Comparison of ENCODE assay signal across 21 cellular contexts in the genomic region with DNA sequence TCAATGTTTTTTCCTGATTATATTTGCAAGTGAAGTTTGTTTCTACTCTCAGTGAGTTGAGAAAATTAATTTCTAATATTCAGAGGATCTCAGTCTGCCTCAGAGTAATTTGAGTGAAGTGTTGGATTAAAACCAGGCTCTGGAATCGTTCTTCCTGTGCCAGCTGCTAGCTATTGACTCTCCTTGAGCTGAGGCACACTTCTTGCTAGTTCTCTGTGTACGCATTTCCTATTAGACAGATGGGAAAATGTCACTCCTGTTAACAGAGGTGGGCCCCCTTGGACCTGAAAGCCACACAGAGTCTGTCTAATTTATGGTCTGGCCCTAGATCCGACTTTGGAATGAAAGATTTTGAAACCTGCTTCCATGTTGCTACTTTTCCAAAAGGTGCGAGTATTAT.
DNase-seq lines count a peak whose midpoint lies in the region; ATAC-seq and TF ChIP-seq lines count a peak whose summit lies in the region.
"Had no signal": no experiment of that assay in that cellular context is flagged by ENCODE, and none has a peak within 500 bp of the region (broad histone marks: within the 10 kb centered on the region; RNA-seq: fewer than 3 reads in every experiment).

No MANE protein-coding gene starts in this region.

- H3K18ac ChIP-seq in mesenchymal stem cell (ENCODE audit: low read depth in 1 of 2, low read length in 2 of 2): no peak overlapping the region

- TF ChIP-seq CTCF in GM23338 (conservative IDR thresholded peaks at IDR 0.05; ENCODE audit: low read depth in 2 of 2) (no peak), heart left ventricle (IDR thresholded peaks at IDR 0.05) (no peak)

- no peak overlapping the region for H3K14ac ChIP-seq in mesenchymal stem cell (ENCODE audit: low read length in 2 of 2)

- H3K4me1 Mint-ChIP-seq in GM23338: peaks cover 10% of the 10 kb centered on the region

- DNase-seq in GM23338 (ENCODE audit: low spot score) (no peak), NCI-H146 treated with DMSO at 0.1 percent for 48 hours (lab: John Stamatoyannopoulos, UW; ENCODE audit: unreplicated experiment) (peak; percentile 50), NCI-H748 (lab: John Stamatoyannopoulos, UW; ENCODE audit: unreplicated experiment) (peak; percentile 82), mesenchymal stem cell (no peak), heart left ventricle (no peak), AG08395 (ENCODE audit: low spot score) (no peak)
- DNase-seq: activated B cell treated with CpG ODN at 0.5 μM for 24 hours; activated CD4-positive, alpha-beta memory T cell treated with anti-CD3 and anti-CD28 coated beads for 36 hours; activated T-cell treated with anti-CD3 and anti-CD28 coated beads, Interleukin-2, amount 50 U/mL, for 1 hour; amniotic stem cell; CD4-positive, CD25-positive, alpha-beta regulatory T cell; heart right ventricle; HFFc6; midbrain; PC-9; psoas muscle; stimulated activated naive CD4-positive, alpha-beta T cell treated with Interleukin-2 at 50 U/mL for 16 hours had no signal

- peak overlapping the region; percentile 94 for H2AK5ac ChIP-seq in mesenchymal stem cell (ENCODE audit: low read length, severe bottlenecking)

- H2AFZ ChIP-seq in GM23338 (no peak overlapping the region), mesenchymal stem cell (ENCODE audit: low read depth, low read length) (no peak overlapping the region)
- H2AFZ ChIP-seq: PC-9 had no signal

- H3K9me2 ChIP-seq in GM23338 (ENCODE audit: insufficient read depth): peaks cover 1% of the 10 kb centered on the region; the same call in 1 of the 2 replicates

- H3K4me1 ChIP-seq in GM23338 (ENCODE audit: insufficient read depth): peaks cover 34% of the 10 kb centered on the region
- H3K4me1 ChIP-seq in mesenchymal stem cell (ENCODE audit: control insufficient read depth, insufficient read depth, low read depth, low read length): peaks cover 14% of the 10 kb centered on the region
- H3K4me1 ChIP-seq in heart left ventricle: peaks cover 0 to 13% (median 1%) of the 10 kb centered on the region in 12 donors
- H3K4me1 ChIP-seq: SJSA1 had no signal

- H2BK120ac ChIP-seq in mesenchymal stem cell (ENCODE audit: low read depth, low read length): no peak overlapping the region

- no peak for TF ChIP-seq POLR2A in heart left ventricle (IDR thresholded peaks at IDR 0.05)

- H4K91ac ChIP-seq in mesenchymal stem cell (ENCODE audit: low read length): no peak overlapping the region

- H2BK12ac ChIP-seq in mesenchymal stem cell (ENCODE audit: low read length in 2 of 2): peak overlapping the region in 1 of 2 experiments; percentile 42

- H3K27ac ChIP-seq in GM23338 (ENCODE audit: low read depth) (peak overlapping the region; percentile 81), mesenchymal stem cell (ENCODE audit: low read length, poor library complexity, severe bottlenecking) (peak overlapping the region; percentile 57), heart left ventricle (no peak overlapping the region)
- H3K27ac ChIP-seq: PC-9, psoas muscle, SJSA1 had no signal

- H3K27ac Mint-ChIP-seq in GM23338: no peak overlapping the region
- H3K27ac Mint-ChIP-seq: activated B cell treated with CpG ODN at 0.5 μM for 24 hours; activated CD4-positive, alpha-beta memory T cell treated with anti-CD3 and anti-CD28 coated beads for 36 hours; CD4-positive, CD25-positive, alpha-beta regulatory T cell; HFFc6; nephron had no signal

- peaks cover 1% of the 10 kb centered on the region; the same call in 1 of the 3 replicates for H3K36me3 Mint-ChIP-seq in GM23338 (ENCODE audit: low read depth)
- H3K36me3 Mint-ChIP-seq: activated CD4-positive, alpha-beta memory T cell treated with anti-CD3 and anti-CD28 coated beads for 36 hours; CD4-positive, CD25-positive, alpha-beta regulatory T cell had no signal

- no peaks in the 10 kb centered on the region for H3F3A ChIP-seq in GM23338 (replicated peaks; ENCODE audit: low read depth)

- no peak overlapping the region for H3K4me3 Mint-ChIP-seq in GM23338
- H3K4me3 Mint-ChIP-seq: activated B cell treated with CpG ODN at 0.5 μM for 24 hours; activated CD4-positive, alpha-beta memory T cell treated with anti-CD3 and anti-CD28 coated beads for 36 hours; CD4-positive, CD25-positive, alpha-beta regulatory T cell; HFFc6; nephron had no signal

- H3K9ac ChIP-seq in mesenchymal stem cell (ENCODE audit: low read length): no peak overlapping the region

- H3K23ac ChIP-seq in mesenchymal stem cell (ENCODE audit: low read length in 2 of 2): no peak overlapping the region

- H4K8ac ChIP-seq in mesenchymal stem cell (ENCODE audit: low read length): peak overlapping the region; percentile 71

- no peaks in the 10 kb centered on the region for H3K9me3 ChIP-seq in mesenchymal stem cell (ENCODE audit: control insufficient read depth, low read length)
- no peaks in the 10 kb centered on the region for H3K9me3 ChIP-seq in heart left ventricle
- H3K9me3 ChIP-seq: heart right ventricle, psoas muscle, SJSA1 had no signal

- ATAC-seq in GM23338 (no peak), GM19463 (IDR thresholded peaks at IDR 0.05; ENCODE audit: unreplicated experiment) (no peak), GM19395 (IDR thresholded peaks at IDR 0.05; ENCODE audit: unreplicated experiment) (no peak), heart left ventricle (no peak)
- ATAC-seq: heart right ventricle, psoas muscle had no signal

- 0 out of 3 replicates have a peak, but pooled peaks cover 2% of the 10 kb centered on the region for H3K9me3 Mint-ChIP-seq in GM23338
- H3K9me3 Mint-ChIP-seq: activated CD4-positive, alpha-beta memory T cell treated with anti-CD3 and anti-CD28 coated beads for 36 hours; HFFc6; nephron had no signal

- H3K36me3 ChIP-seq in GM23338 (ENCODE audit: insufficient read depth) (no peaks in the 10 kb centered on the region; the same call in 1 of the 2 replicates), mesenchymal stem cell (ENCODE audit: control insufficient read depth in 1 of 2, insufficient read depth in 2 of 2, low read depth in 1 of 2, low read length in 2 of 2) (peaks cover 0 to 3% of the 10 kb centered on the region in 2 experiments), heart left ventricle (no peaks in the 10 kb centered on the region)
- H3K36me3 ChIP-seq: heart right ventricle, SJSA1 had no signal

- no peaks in the 10 kb centered on the region for H3K27me3 Mint-ChIP-seq in GM23338 (ENCODE audit: insufficient read depth, low read depth, poor library complexity)
- H3K27me3 Mint-ChIP-seq: activated B cell treated with CpG ODN at 0.5 μM for 24 hours had no signal

- H3K4me2 ChIP-seq in GM23338 (peak overlapping the region; percentile 25), mesenchymal stem cell (ENCODE audit: low read length, poor library complexity, severe bottlenecking) (no peak overlapping the region)
- H3K4me2 ChIP-seq: PC-9 had no signal

- H2BK5ac ChIP-seq in mesenchymal stem cell (ENCODE audit: low read depth, low read length, poor library complexity, severe bottlenecking): no peak overlapping the region

- peaks cover 2% of the 10 kb centered on the region; the same call in 1 of the 2 replicates for H4K20me1 ChIP-seq in GM23338 (replicated peaks; ENCODE audit: insufficient read depth)

- peaks cover 33% of the 10 kb centered on the region for H3K79me1 ChIP-seq in mesenchymal stem cell (replicated peaks; ENCODE audit: low read length, poor library complexity, severe bottlenecking)

- no peak overlapping the region for H3K4ac ChIP-seq in mesenchymal stem cell (ENCODE audit: low read depth in 1 of 2, low read length in 2 of 2)

- H2BK15ac ChIP-seq in mesenchymal stem cell (ENCODE audit: low read depth, poor library complexity, severe bottlenecking): peak overlapping the region; percentile 19

- intact Hi-C loops in heart left ventricle (cut with DNase I): no loop called here

- H3K4me3 ChIP-seq in GM23338: peak overlapping the region; percentile 17; the same call in 1 of the 2 replicates
- no peak overlapping the region for H3K4me3 ChIP-seq in mesenchymal stem cell (ENCODE audit: insufficient read depth in 1 of 2, low read depth in 1 of 2, low read length in 2 of 2)
- H3K4me3 ChIP-seq in heart left ventricle: no peak overlapping the region
- H3K4me3 ChIP-seq: heart right ventricle, PC-9, psoas muscle, SJSA1 had no signal

- H3K27me3 ChIP-seq in GM23338 (ENCODE audit: insufficient read depth) (no peaks in the 10 kb centered on the region), mesenchymal stem cell (ENCODE audit: control insufficient read depth in 1 of 2, insufficient read depth in 1 of 2, low read length in 2 of 2) (no peaks in the 10 kb centered on the region), heart left ventricle (no peaks in the 10 kb centered on the region)
- H3K27me3 ChIP-seq: heart right ventricle, SJSA1 had no signal

- 65% methylated on average over 3 of the region's 4 CpGs for WGBS in mesenchymal stem cell
- WGBS in heart left ventricle, 4 donors: 68 to 80% (median 73%) methylated on average over 4 of the region's 4 CpGs

- H3K79me2 ChIP-seq in GM23338 (replicated peaks; ENCODE audit: insufficient read depth): peaks cover 83% of the 10 kb centered on the region

TF ChIP-seq in GM23338, 12 proteins besides CTCF, POLR2A, EP300 and RAD21 (continues in another document):
- TF ChIP-seq, protein P1, sequence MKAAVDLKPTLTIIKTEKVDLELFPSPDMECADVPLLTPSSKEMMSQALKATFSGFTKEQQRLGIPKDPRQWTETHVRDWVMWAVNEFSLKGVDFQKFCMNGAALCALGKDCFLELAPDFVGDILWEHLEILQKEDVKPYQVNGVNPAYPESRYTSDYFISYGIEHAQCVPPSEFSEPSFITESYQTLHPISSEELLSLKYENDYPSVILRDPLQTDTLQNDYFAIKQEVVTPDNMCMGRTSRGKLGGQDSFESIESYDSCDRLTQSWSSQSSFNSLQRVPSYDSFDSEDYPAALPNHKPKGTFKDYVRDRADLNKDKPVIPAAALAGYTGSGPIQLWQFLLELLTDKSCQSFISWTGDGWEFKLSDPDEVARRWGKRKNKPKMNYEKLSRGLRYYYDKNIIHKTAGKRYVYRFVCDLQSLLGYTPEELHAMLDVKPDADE (IDR thresholded peaks at IDR 0.05): no peak
- TF ChIP-seq EZH2 (IDR thresholded peaks at IDR 0.05; ENCODE audit: low read depth, unreplicated experiment): no peak
- no peak for TF ChIP-seq ZNF114 (CRISPR knock-in tag; IDR thresholded peaks at IDR 0.05)
- no peak for TF ChIP-seq JUNB (IDR thresholded peaks at IDR 0.05; ENCODE audit: unreplicated experiment)
- no peak for TF ChIP-seq POLR2AphosphoS5 (IDR thresholded peaks at IDR 0.05; ENCODE audit: low read depth)
- no peak for TF ChIP-seq NANOG (IDR thresholded peaks at IDR 0.05; ENCODE audit: borderline replicate concordance)
- no peak for TF ChIP-seq CREB1 (CRISPR knock-in tag; IDR thresholded peaks at IDR 0.05; ENCODE audit: low read depth)

Comparison
In these comparisons a context has a peak if more than half of its experiments do, and no peak if none do; other contexts are left out.
1. DNase-seq: peak in NCI-H146 treated with DMSO at 0.1 percent for 48 hours (single experiment) and NCI-H748 (single experiment); none in GM23338 (single experiment), mesenchymal stem cell (single experiment), heart left ventricle (0 of 5) and AG08395 (single experiment).
2. H3K27ac ChIP-seq: peak in GM23338 (single experiment) and mesenchymal stem cell (single experiment); none in heart left ventricle (0 of 12).